In the genomic region with DNA sequence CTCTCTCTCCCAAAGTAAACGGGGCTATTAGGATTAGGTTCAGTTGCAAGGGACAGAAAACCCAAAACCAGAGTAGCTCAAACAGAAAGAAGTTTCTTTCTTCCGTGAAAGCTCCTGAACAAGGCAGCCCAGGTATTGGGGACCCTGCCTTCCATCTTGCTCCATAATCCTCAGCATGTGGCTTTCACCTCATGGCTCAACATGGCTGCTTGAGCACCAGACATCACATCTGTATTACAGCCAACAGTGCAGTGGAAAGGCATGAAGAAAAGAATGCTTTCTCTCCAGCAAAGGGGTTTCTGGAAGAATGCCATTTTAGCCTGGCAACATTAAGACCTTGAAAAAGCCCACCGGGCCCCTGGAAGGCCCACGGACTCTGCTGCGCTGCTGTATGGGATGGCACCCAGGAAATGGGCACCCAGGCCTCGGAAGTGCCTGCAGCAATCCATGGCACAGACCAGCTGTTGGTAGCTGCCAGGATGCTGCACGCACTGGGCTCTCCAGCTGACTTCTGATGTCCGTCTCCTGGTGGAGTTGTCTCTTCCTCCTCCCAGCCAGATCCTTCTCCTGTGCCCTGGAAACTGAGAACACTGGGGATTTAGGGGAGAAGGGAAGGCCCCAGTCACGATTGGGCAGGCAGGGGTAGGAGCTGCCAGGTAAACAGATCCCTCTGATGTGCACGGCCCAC, we compare ENCODE assay signal across 23 cellular contexts.
"Had no signal": no experiment of that assay in that cellular context is flagged by ENCODE, and none has a peak within 500 bp of the region (broad histone marks: within the 10 kb centered on the region; RNA-seq: fewer than 3 reads in every experiment).

No MANE protein-coding gene starts in this region.

- H3K36me3 ChIP-seq: brain microvascular endothelial cell, transverse colon had no signal

- H3K27ac ChIP-seq: brain microvascular endothelial cell, parathyroid adenoma, transverse colon had no signal

- ATAC-seq: activated CD8-positive, alpha-beta T cell treated with anti-CD3 and anti-CD28 coated beads, Interleukin-2, amount 10 ng/mL, durations not matched to agents 7 days and 5 days; left colon; mucosa of descending colon; naive thymus-derived CD4-positive, alpha-beta T cell had no signal

- H3K36me3 Mint-ChIP-seq: activated naive CD8-positive, alpha-beta T cell had no signal

- H3K9me3 ChIP-seq: mucosa of descending colon, transverse colon had no signal

- H3K4me3 Mint-ChIP-seq: activated CD4-positive, alpha-beta T cell treated with anti-CD3 and anti-CD28 coated beads, Interleukin-2, amount 10 ng/mL, durations not matched to agents 24 days and 14 days; activated CD8-positive, alpha-beta T cell treated with anti-CD3 and anti-CD28 coated beads, Interleukin-2, amount 10 ng/mL, durations not matched to agents 7 days and 5 days; activated naive CD8-positive, alpha-beta T cell; dendritic cell treated with granulocyte-macrophage colony-stimulating factor and Interleukin-4, amounts not matched to agents 40 ng/mL and 50 ng/mL, for 4 days; T-helper 2 cell treated with Interferon-gamma antibody and Interleukin-4, amounts not matched to agents 5 μg/mL and 100 μg/mL, for 36 hours had no signal

- FAIRE-seq: frontal cortex had no signal

- H3K27me3 ChIP-seq: brain microvascular endothelial cell, heart left ventricle, transverse colon had no signal

- H3K4me3 ChIP-seq: heart left ventricle, mucosa of descending colon, transverse colon had no signal

- H3K9me3 Mint-ChIP-seq: dendritic cell treated with granulocyte-macrophage colony-stimulating factor and Interleukin-4, amounts not matched to agents 40 ng/mL and 50 ng/mL, for 4 days had no signal

- DNase-seq: activated CD4-positive, alpha-beta T cell treated with anti-CD3 and anti-CD28 coated beads, Interleukin-2, amount 10 ng/mL, durations not matched to agents 24 days and 14 days; activated CD4-positive, CD25-positive, alpha-beta regulatory T cell; activated CD8-positive, alpha-beta memory T cell treated with anti-CD3 and anti-CD28 coated beads, Interleukin-2, amount 50 U/mL, for 4 hours; activated CD8-positive, alpha-beta T cell treated with anti-CD3 and anti-CD28 coated beads, Interleukin-2, amount 10 ng/mL, durations not matched to agents 7 days and 5 days; activated effector memory CD4-positive, alpha-beta T cell treated with anti-CD3 and anti-CD28 coated beads, Interleukin-2, amount 50 U/mL, for 16 hours; activated T-cell treated with anti-CD3 and anti-CD28 coated beads, Interleukin-2, amount 50 U/mL, for 48 hours; amygdala; brain microvascular endothelial cell; cerebellar nuclear complex; effector memory CD4-positive, alpha-beta T cell; naive thymus-derived CD4-positive, alpha-beta T cell; stimulated activated CD4-positive, alpha-beta T cell treated with anti-CD3 and anti-CD28 coated beads, Interleukin-15, amount 100 ng/mL, for 24 hours; stimulated activated CD4-positive, alpha-beta T cell treated with anti-CD3 and anti-CD28 coated beads, Interleukin-4, amount 100 ng/mL, for 1 hour; stimulated activated naive CD4-positive, alpha-beta T cell treated with Interleukin-2 at 50 U/mL for 16 hours; transverse colon had no signal

- H3K27ac Mint-ChIP-seq: activated CD4-positive, alpha-beta T cell treated with anti-CD3 and anti-CD28 coated beads, Interleukin-2, amount 10 ng/mL, durations not matched to agents 24 days and 14 days; activated CD8-positive, alpha-beta T cell treated with anti-CD3 and anti-CD28 coated beads, Interleukin-2, amount 10 ng/mL, durations not matched to agents 7 days and 5 days; activated naive CD8-positive, alpha-beta T cell; dendritic cell treated with granulocyte-macrophage colony-stimulating factor and Interleukin-4, amounts not matched to agents 40 ng/mL and 50 ng/mL, for 4 days; T-helper 2 cell treated with Interferon-gamma antibody and Interleukin-4, amounts not matched to agents 5 μg/mL and 100 μg/mL, for 36 hours had no signal

- H3K4me1 ChIP-seq: parathyroid adenoma, transverse colon had no signal
